ENCODE assay signal across 12 cellular contexts in the genomic region with DNA sequence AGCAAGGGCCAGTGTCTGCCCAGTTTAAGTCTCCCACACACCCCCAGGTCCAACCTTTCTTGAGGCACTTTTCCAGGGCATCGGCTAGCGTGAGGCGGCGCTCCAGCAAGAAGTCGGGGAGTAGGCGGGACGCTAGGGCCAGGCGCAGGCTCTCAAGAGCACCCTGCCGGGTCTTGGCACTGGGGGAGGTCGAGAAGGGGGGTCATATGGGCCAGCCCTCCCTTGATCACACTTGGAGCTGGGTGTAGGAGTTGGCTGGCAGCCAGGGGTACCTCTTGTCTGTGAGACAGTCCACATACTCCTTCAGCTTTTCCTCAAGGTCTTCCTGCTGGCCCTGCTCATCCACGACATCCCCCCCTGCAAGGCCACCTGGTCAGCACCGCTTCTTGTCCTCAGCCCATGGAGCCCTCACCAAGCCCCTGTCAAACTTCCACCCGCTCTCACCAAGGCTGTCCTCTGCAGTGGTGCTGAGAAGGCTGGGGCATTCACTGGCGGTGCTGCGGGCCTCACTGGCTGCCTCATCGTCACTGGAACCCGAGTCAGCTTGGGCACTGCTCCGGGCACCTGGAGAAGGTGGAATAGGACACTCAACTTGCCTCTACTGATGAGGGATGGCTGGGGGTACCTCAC. TPM values are rescaled to one million over a fixed set of nuclear protein-coding genes. Genes with fewer than 3 reads are reported as not detected.
DNase-seq lines count a peak whose midpoint lies in the region; ATAC-seq and TF ChIP-seq lines count a peak whose summit lies in the region.
"Had no signal": no experiment of that assay in that cellular context is flagged by ENCODE, and none has a peak within 500 bp of the region (broad histone marks: within the 10 kb centered on the region; RNA-seq: fewer than 3 reads in every experiment).

No MANE protein-coding gene starts in this region.

- H3K4me3 ChIP-seq in left ventricle myocardium inferior (no peak overlapping the region), RWPE2 (ENCODE audit: severe bottlenecking) (no peak overlapping the region), transverse colon (no peak overlapping the region), H7 (ENCODE audit: insufficient read depth, low read depth, low read length) (no peak overlapping the region)

- TF ChIP-seq CTCF in left ventricle myocardium inferior (IDR thresholded peaks at IDR 0.05; ENCODE audit: borderline replicate concordance) = no peak
- no peak for TF ChIP-seq CTCF in RWPE2 (IDR thresholded peaks at IDR 0.05; ENCODE audit: poor library complexity, severe bottlenecking)
- no peak for TF ChIP-seq CTCF in transverse colon (IDR thresholded peaks at IDR 0.05)

- no peak for ATAC-seq in Right ventricle myocardium inferior
- no peak for ATAC-seq in RWPE2 (ENCODE audit: low read depth)
- no peak for ATAC-seq in stimulated activated naive CD8-positive, alpha-beta T cell treated with anti-CD3 and anti-CD28 coated beads, Interleukin-15, Interleukin-2, amounts not matched to agents 100 U/mL and 50 U/mL, for 24 hours

- H3K36me3 ChIP-seq in left ventricle myocardium inferior (peaks cover 29% of the 10 kb centered on the region), RWPE2 (ENCODE audit: low read depth) (peaks cover 37% of the 10 kb centered on the region), transverse colon (peaks cover 0 to 11% (median 6%) of the 10 kb centered on the region in 4 donors), H7 (replicated peaks; ENCODE audit: control insufficient read depth, insufficient read depth, low read length) (peaks cover 22% of the 10 kb centered on the region)

- TF ChIP-seq EP300 in transverse colon (IDR thresholded peaks at IDR 0.05; ENCODE audit: low read depth) = no peak

- H3K9me3 ChIP-seq in left ventricle myocardium inferior (replicated peaks) = no peaks in the 10 kb centered on the region
- H3K9me3 ChIP-seq in RWPE2 (ENCODE audit: severe bottlenecking) = no peaks in the 10 kb centered on the region
- H3K9me3 ChIP-seq in transverse colon = no peaks in the 10 kb centered on the region

- H3K27ac Mint-ChIP-seq in immature natural killer cell = no peak overlapping the region

- H3K27ac ChIP-seq in left ventricle myocardium inferior (replicated peaks) = peak overlapping the region; percentile 93
- H3K27ac ChIP-seq in RWPE2 (ENCODE audit: poor library complexity, severe bottlenecking) = peak overlapping the region; percentile 70
- H3K27ac ChIP-seq in transverse colon = peak overlapping the region in 3 of 4 donors; percentile 6 to 13 (median 8)

- H3K4me1 ChIP-seq in left ventricle myocardium inferior (peaks cover 62% of the 10 kb centered on the region), RWPE2 (ENCODE audit: insufficient read depth, poor library complexity, severe bottlenecking) (no peaks in the 10 kb centered on the region), transverse colon (peaks cover 13 to 25% (median 18%) of the 10 kb centered on the region in 4 donors)

- WGBS in transverse colon (ENCODE audit: low coverage in 1 of 2), 2 donors = 92% methylated on average over 18 of the region's 18 CpGs; no CpG with 5 or more reads in 1 of the 2 donors

- peak overlapping the region in 3 of 5 donors; percentile 18 to 44 (median 21) for H3K4me3 Mint-ChIP-seq in immature natural killer cell

- DNase-seq in left ventricle myocardium inferior (peak; percentile 14), Right ventricle myocardium inferior (ENCODE audit: missing footprints) (no peak), RWPE2 (ENCODE audit: low spot score) (peak; percentile 61), immature natural killer cell (no peak), transverse colon (no peak), NCI-H128 (lab: John Stamatoyannopoulos, UW; ENCODE audit: unreplicated experiment) (no peak), H7 (no peak)
- DNase-seq in stimulated activated naive CD8-positive, alpha-beta T cell treated with anti-CD3 and anti-CD28 coated beads, Interleukin-15, Interleukin-2, amounts not matched to agents 100 U/mL and 50 U/mL, for 24 hours = no peak
- DNase-seq: GOT3, naive B cell, NCI-H2029 treated with DMSO at 0.1 percent for 48 hours had no signal

- H3K4me1 Mint-ChIP-seq in immature natural killer cell = peaks cover 16 to 19% of the 10 kb centered on the region in 2 donors

- TF ChIP-seq POLR2A in transverse colon (IDR thresholded peaks at IDR 0.05) = no peak

- no peaks in the 10 kb centered on the region for H3K27me3 ChIP-seq in left ventricle myocardium inferior (ENCODE audit: low read depth)
- H3K27me3 ChIP-seq in RWPE2 (ENCODE audit: insufficient read depth, poor library complexity, severe bottlenecking) = no peaks in the 10 kb centered on the region
- no peaks in the 10 kb centered on the region for H3K27me3 ChIP-seq in transverse colon
- H3K27me3 ChIP-seq in H7 (ENCODE audit: control insufficient read depth, insufficient read depth, low read length) = no peaks in the 10 kb centered on the region

- H3K27me3 Mint-ChIP-seq in immature natural killer cell (ENCODE audit: low read depth in 3 of 3) = peaks cover 0 to 7% (median 3%) of the 10 kb centered on the region in 3 donors
- H3K27me3 Mint-ChIP-seq: naive B cell had no signal

- intact Hi-C loops in left ventricle myocardium inferior (cut with micrococcal nuclease) (no loop called here), Right ventricle myocardium inferior (cut with DNase I) (no loop called here), transverse colon (cut with DNase I; ENCODE audit: low total_unique reads) (no loop called here)

- peaks cover 0 to 15% (median 0%) of the 10 kb centered on the region in 3 donors for H3K36me3 Mint-ChIP-seq in immature natural killer cell
- H3K36me3 Mint-ChIP-seq: naive B cell had no signal

- no peaks in the 10 kb centered on the region for H3K9me3 Mint-ChIP-seq in immature natural killer cell
- H3K9me3 Mint-ChIP-seq: naive B cell had no signal

- in situ Hi-C loops in transverse colon (cut with MboI; ENCODE audit: low pct_ligation_motif_present in 1 of 4, low pct_unique_long_range_greater_than_20kb in 1 of 4, low sequenced_read_pairs in 3 of 4) = no loop called here

RNA-seq across cellular contexts. Expression of a gene that starts 2.0 kb away (rescaled TPM):
- total RNA-seq in left ventricle myocardium inferior (54.9 TPM), Right ventricle myocardium inferior (69.4 TPM), transverse colon (100 to 1,000 TPM in 1 of 4 donors, 10 to 100 TPM in 3; 44.9 to 183 (median 59.5) TPM)
- polyA plus RNA-seq in immature natural killer cell = 10 to 100 TPM; 38.0 to 54.3 (median 51.3) TPM
- total RNA-seq in H7 (2014; rRNA removed; shearing (Covaris generic)) = 118 and 146 TPM in 2 replicates

RNA-seq across cellular contexts. Expression of a gene that starts 9.0 kb away (rescaled TPM):
- total RNA-seq in left ventricle myocardium inferior (1.2 TPM), Right ventricle myocardium inferior (1.4 TPM), transverse colon (10 to 100 TPM in 1 of 4 donors, 1 to 10 TPM in 2, under 1 TPM in 1; 0.79 to 11.2 (median 3.8) TPM)
- 1 to 10 TPM; 1.5 to 2.4 (median 2.2) TPM for polyA plus RNA-seq in immature natural killer cell
- 3.5 and 5.7 TPM in 2 replicates for total RNA-seq in H7 (2014; rRNA removed; shearing (Covaris generic))

RNA-seq across cellular contexts. Expression of a gene that starts 9.0 kb away (rescaled TPM):
- total RNA-seq in left ventricle myocardium inferior = 5.3 TPM
- 5.8 TPM for total RNA-seq in Right ventricle myocardium inferior
- 10 to 100 TPM in 2 of 3 donors, 1 to 10 TPM in 1; 4.7 to 13.4 (median 10.5) TPM for polyA plus RNA-seq in immature natural killer cell
- 10 to 100 TPM in 1 of 4 donors, 1 to 10 TPM in 3; 5.2 to 13.0 (median 7.8) TPM for total RNA-seq in transverse colon
- total RNA-seq in H7 (2014; rRNA removed; shearing (Covaris generic)) = 23.7 and 28.3 TPM in 2 replicates

RNA-seq across cellular contexts. Expression of a gene that starts 11.3 kb away (rescaled TPM):
- total RNA-seq in left ventricle myocardium inferior (27.7 TPM), Right ventricle myocardium inferior (29.8 TPM), transverse colon (not detected)
- not detected for polyA plus RNA-seq in immature natural killer cell
- 0.07 and 1.2 TPM in 2 replicates for total RNA-seq in H7 (2014; rRNA removed; shearing (Covaris generic))
- total RNA-seq: T-helper 2 cell treated with Interferon-gamma antibody and Interleukin-4, amounts not matched to agents 100 ng/mL and 5 ng/mL, for 36 hours had no signal

RNA-seq across cellular contexts. Expression of a gene that starts 13.1 kb away (rescaled TPM):
- total RNA-seq in left ventricle myocardium inferior = 52.2 TPM
- total RNA-seq in Right ventricle myocardium inferior = 70.1 TPM
- polyA plus RNA-seq in immature natural killer cell = under 1 TPM in 2 of 3 donors, not detected in 1; 0.18 to 0.57 TPM
- total RNA-seq in transverse colon = 10 to 100 TPM in 1 of 4 donors, 1 to 10 TPM in 3; 1.8 to 13.8 (median 3.8) TPM
- total RNA-seq in H7 (2014; rRNA removed; shearing (Covaris generic)) = 5.4 and 8.2 TPM in 2 replicates

Comparison
In these comparisons a context has a peak if more than half of its experiments do, and no peak if none do; other contexts are left out.
1. DNase-seq: peak in left ventricle myocardium inferior (single experiment) and RWPE2 (single experiment); none in Right ventricle myocardium inferior (single experiment), immature natural killer cell (0 of 3), transverse colon (single experiment), NCI-H128 (single experiment), H7 (single experiment) and stimulated activated naive CD8-positive, alpha-beta T cell treated with anti-CD3 and anti-CD28 coated beads, Interleukin-15, Interleukin-2, amounts not matched to agents 100 U/mL and 50 U/mL, for 24 hours (single experiment).
2. H3K27ac ChIP-seq: peak in every context shown above with its lines; median percentile 93 in left ventricle myocardium inferior; 70 in RWPE2; 8 in transverse colon.